ENCODE assay signal across 14 cellular contexts in genomic region chr3:57856675-57857074, GRCh38.
DNase-seq lines count a peak whose midpoint lies in the region; ATAC-seq and TF ChIP-seq lines count a peak whose summit lies in the region.
"Had no signal": no experiment of that assay in that cellular context is flagged by ENCODE, and none has a peak within 500 bp of the region (broad histone marks: within the 10 kb centered on the region; RNA-seq: fewer than 3 reads in every experiment).

No MANE protein-coding gene starts in this region.

- 66% methylated on average over 2 of the region's 2 CpGs for WGBS in smooth muscle cell (ENCODE audit: low lambda C conversion rate)

- TF ChIP-seq CTCF in NB4 (IDR thresholded peaks at IDR 0.05; ENCODE audit: low read depth, low read length) (peak; percentile 7), smooth muscle cell (IDR thresholded peaks at IDR 0.05; ENCODE audit: borderline replicate concordance, insufficient read depth, poor library complexity, severe bottlenecking) (peak; percentile 37)

- peaks cover 11% of the 10 kb centered on the region for H3K36me3 ChIP-seq in smooth muscle cell (ENCODE audit: low read depth)

- no peaks in the 10 kb centered on the region for H3K9me3 ChIP-seq in smooth muscle cell (replicated peaks; ENCODE audit: low read depth)
- H3K9me3 ChIP-seq: heart right ventricle, thyroid gland had no signal

- ATAC-seq in HG02759 (IDR thresholded peaks at IDR 0.05; ENCODE audit: unreplicated experiment): no peak
- ATAC-seq: activated T-helper 17 cell treated with anti-CD3 and anti-CD28 coated beads, Interleukin-2, amount 50 U/mL, for 72 hours; heart right ventricle had no signal

- peak overlapping the region; percentile 57 for H3K27ac ChIP-seq in smooth muscle cell (ENCODE audit: low read depth)
- H3K27ac ChIP-seq: heart right ventricle, thyroid gland, WERI-Rb-1 had no signal

- no peak overlapping the region for H3K9ac ChIP-seq in smooth muscle cell (ENCODE audit: low read depth)

- DNase-seq in NCI-H82 (lab: John Stamatoyannopoulos, UW): peak; percentile 5
- no peak for DNase-seq in NCI-H82 treated with DMSO at 0.1 percent for 48 hours (lab: John Stamatoyannopoulos, UW; ENCODE audit: unreplicated experiment)
- peak; percentile 14 for DNase-seq in NB4 (ENCODE audit: low read depth)
- peak; percentile 51 for DNase-seq in dermis blood vessel endothelial cell
- no peak for DNase-seq in smooth muscle cell (lab: John Stamatoyannopoulos, UW; ENCODE audit: unreplicated experiment)
- no peak for DNase-seq in NCI-H1092 treated with DMSO at 0.1 percent for 48 hours (lab: John Stamatoyannopoulos, UW)
- DNase-seq in NCI-H748 (lab: John Stamatoyannopoulos, UW; ENCODE audit: unreplicated experiment): no peak
- DNase-seq: cerebellar nuclear complex, heart right ventricle, NCI-H1436 treated with DMSO at 0.1 percent for 48 hours, thyroid gland, WERI-Rb-1 had no signal

- no peak overlapping the region for H3K4me2 ChIP-seq in smooth muscle cell

- H3K4me3 ChIP-seq in NB4 (ENCODE audit: low read depth, low read length) (no peak overlapping the region), smooth muscle cell (no peak overlapping the region)
- H3K4me3 ChIP-seq: heart right ventricle, thyroid gland had no signal

- no peak overlapping the region for H2AFZ ChIP-seq in smooth muscle cell (ENCODE audit: low read depth)

- H3K79me2 ChIP-seq in smooth muscle cell (ENCODE audit: low read depth): no peaks in the 10 kb centered on the region

- H3K27me3 ChIP-seq in smooth muscle cell (ENCODE audit: low read depth): no peaks in the 10 kb centered on the region
- H3K27me3 ChIP-seq: heart right ventricle, thyroid gland had no signal

- H3K4me1 ChIP-seq in smooth muscle cell (ENCODE audit: low read depth): no peaks in the 10 kb centered on the region
- H3K4me1 ChIP-seq: heart right ventricle had no signal

- H4K20me1 ChIP-seq in smooth muscle cell (ENCODE audit: low read depth): peaks cover 4% of the 10 kb centered on the region

- TF ChIP-seq POLR2A in NB4 (IDR thresholded peaks at IDR 0.05; ENCODE audit: extremely low read depth, insufficient read length): no peak

- H3F3A ChIP-seq in smooth muscle cell (ENCODE audit: low read depth): no peaks in the 10 kb centered on the region

Comparison
In these comparisons a context has a peak if more than half of its experiments do, and no peak if none do; other contexts are left out.
1. DNase-seq: peak in NCI-H82 (single experiment), NB4 (single experiment) and dermis blood vessel endothelial cell (single experiment); none in NCI-H82 treated with DMSO at 0.1 percent for 48 hours (single experiment), smooth muscle cell (single experiment), NCI-H1092 treated with DMSO at 0.1 percent for 48 hours (single experiment) and NCI-H748 (single experiment).